5 cellular contexts compared by ENCODE assay signal in genomic region chr21:36024782-36025181, GRCh38.
"Had no signal": no experiment of that assay in that cellular context is flagged by ENCODE, and none has a peak within 500 bp of the region (broad histone marks: within the 10 kb centered on the region; RNA-seq: fewer than 3 reads in every experiment).

No MANE protein-coding gene starts in this region.

- H3K9ac ChIP-seq: GM23248 had no signal

- H2AFZ ChIP-seq: GM23248 had no signal

- DNase-seq: GM23248, H9, HCEC 1CT, HFFc6, KBM-7 had no signal

- H3K27ac ChIP-seq: GM23248 had no signal

- H3K4me3 ChIP-seq: GM23248 had no signal
